ENCODE assay signal across 8 cellular contexts in genomic region chr7:149625339-149625946, GRCh38.
A peak's percentile ranks its signal among the peaks of the same experiment; 100 is the strongest.
DNase-seq lines count a peak whose midpoint lies in the region; TF ChIP-seq lines count a peak whose summit lies in the region.

No MANE protein-coding gene starts in this region.

- H3K27me3 ChIP-seq in WERI-Rb-1 (ENCODE audit: insufficient read depth, low read depth, severe bottlenecking), result no peaks in the 10 kb centered on the region

- TF ChIP-seq CTCF in LNCaP clone FGC (IDR thresholded peaks at IDR 0.05; ENCODE audit: control insufficient read depth, extremely low read depth, insufficient read depth) (peak; percentile 81), WERI-Rb-1 (IDR thresholded peaks at IDR 0.05; ENCODE audit: low read depth, low read length) (peak; percentile 62)

- no peaks in the 10 kb centered on the region for H3K9me3 ChIP-seq in WERI-Rb-1 (ENCODE audit: severe bottlenecking)

- H3K4me3 ChIP-seq in LNCaP clone FGC (ENCODE audit: low read depth, low read length), result peak overlapping the region; percentile 96
- peak overlapping the region; percentile 87 for H3K4me3 ChIP-seq in WERI-Rb-1 (ENCODE audit: low read depth, low read length)

- H3K36me3 ChIP-seq in WERI-Rb-1, result peaks cover 13% of the 10 kb centered on the region

- DNase-seq in NCI-H510A treated with DMSO at 0.1 percent for 48 hours (lab: John Stamatoyannopoulos, UW), result peak; percentile 20
- DNase-seq in NCI-H510A (lab: John Stamatoyannopoulos, UW), result no peak
- DNase-seq in LNCaP clone FGC (ENCODE audit: low read depth), result no peak
- DNase-seq in WERI-Rb-1, result peak; percentile 61
- DNase-seq in caudate nucleus (lab: John Stamatoyannopoulos, UW), result peak in 52 of 61 donors; percentile 4 to 88 (median 26)
- peak; percentile 16 for DNase-seq in kidney glomerular epithelial cell (lab: John Stamatoyannopoulos, UW)
- DNase-seq in stimulated activated CD4-positive, alpha-beta T cell treated with anti-CD3 and anti-CD28 coated beads, Interleukin-12 subunit alpha, Interleukin-12 subunit beta, amount 100 ng/mL, for 4 hours, result peak; percentile 56
- no peak for DNase-seq in NCI-H2081 (lab: John Stamatoyannopoulos, UW)

- peak overlapping the region; percentile 87 for H3K27ac ChIP-seq in WERI-Rb-1
- peak overlapping the region; percentile 82 for H3K27ac ChIP-seq in caudate nucleus (ENCODE audit: low read depth, low read length)

Comparison
In these comparisons a context has a peak if more than half of its experiments do, and no peak if none do; other contexts are left out.
1. DNase-seq: peak in NCI-H510A treated with DMSO at 0.1 percent for 48 hours (single experiment), WERI-Rb-1 (single experiment), caudate nucleus (52 of 61), kidney glomerular epithelial cell (single experiment) and stimulated activated CD4-positive, alpha-beta T cell treated with anti-CD3 and anti-CD28 coated beads, Interleukin-12 subunit alpha, Interleukin-12 subunit beta, amount 100 ng/mL, for 4 hours (single experiment); none in NCI-H510A (single experiment), LNCaP clone FGC (single experiment) and NCI-H2081 (0 of 2).